15 cellular contexts compared by ENCODE assay signal in the genomic region with DNA sequence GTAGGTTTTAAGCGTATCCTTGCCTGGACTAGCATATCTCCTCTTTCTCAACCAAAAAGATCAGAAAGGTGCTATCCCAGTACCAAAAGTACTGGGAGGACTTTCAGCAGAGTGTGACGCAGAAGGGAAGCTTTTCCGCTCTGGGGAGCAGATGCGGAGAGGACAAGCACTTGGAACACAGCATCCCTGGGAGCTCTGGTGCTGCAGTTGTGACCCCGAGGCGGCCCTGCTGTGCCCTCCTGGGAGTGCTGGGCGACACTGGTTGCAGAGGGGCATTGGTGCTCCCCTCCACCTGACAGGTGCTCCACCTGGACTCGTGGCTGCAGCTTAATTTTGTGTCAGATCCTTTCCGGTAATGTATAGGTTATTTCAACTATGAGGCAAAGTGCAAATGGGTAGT.
"Had no signal": no experiment of that assay in that cellular context is flagged by ENCODE, and none has a peak within 500 bp of the region (broad histone marks: within the 10 kb centered on the region; RNA-seq: fewer than 3 reads in every experiment).

No MANE protein-coding gene starts in this region.

- H3K27me3 ChIP-seq: thyroid gland had no signal

- H3K27ac Mint-ChIP-seq: activated T-helper 17 cell treated with anti-CD3 and anti-CD28 coated beads, Interleukin-2, amount 50 U/mL, for 72 hours; memory B cell; natural killer cell treated with Interleukin-12 subunit alpha and Interleukin-12 subunit beta and Interleukin-15 and Interleukin-18, amount 100 ng/mL, for 72 hours had no signal

- H3K4me3 ChIP-seq: left ventricle myocardium inferior, smooth muscle cell, thyroid gland had no signal

- H3K9me3 Mint-ChIP-seq: activated T-helper 17 cell treated with anti-CD3 and anti-CD28 coated beads, Interleukin-2, amount 50 U/mL, for 72 hours; memory B cell; natural killer cell treated with Interleukin-12 subunit alpha and Interleukin-12 subunit beta and Interleukin-15 and Interleukin-18, amount 100 ng/mL, for 72 hours had no signal

- H3K27me3 Mint-ChIP-seq: activated T-helper 17 cell treated with anti-CD3 and anti-CD28 coated beads, Interleukin-2, amount 50 U/mL, for 72 hours; memory B cell; natural killer cell treated with Interleukin-12 subunit alpha and Interleukin-12 subunit beta and Interleukin-15 and Interleukin-18, amount 100 ng/mL, for 72 hours had no signal

- ATAC-seq: activated T-helper 17 cell treated with anti-CD3 and anti-CD28 coated beads, Interleukin-2, amount 50 U/mL, for 72 hours; natural killer cell treated with Interleukin-12 subunit alpha and Interleukin-12 subunit beta and Interleukin-15 and Interleukin-18, amount 100 ng/mL, for 72 hours; right cardiac atrium had no signal

- H3K36me3 Mint-ChIP-seq: natural killer cell treated with Interleukin-12 subunit alpha and Interleukin-12 subunit beta and Interleukin-15 and Interleukin-18, amount 100 ng/mL, for 72 hours had no signal

- H3K4me3 Mint-ChIP-seq: activated T-helper 17 cell treated with anti-CD3 and anti-CD28 coated beads, Interleukin-2, amount 50 U/mL, for 72 hours; memory B cell; natural killer cell treated with Interleukin-12 subunit alpha and Interleukin-12 subunit beta and Interleukin-15 and Interleukin-18, amount 100 ng/mL, for 72 hours had no signal

- H3K9me3 ChIP-seq: left ventricle myocardium inferior, thyroid gland had no signal

- H3K4me2 ChIP-seq: smooth muscle cell had no signal

- DNase-seq: activated CD4-positive, CD25-positive, alpha-beta regulatory T cell treated with anti-CD3 and anti-CD28 coated beads, Interleukin-2, amount 50 U/mL, for 72 hours; activated naive CD4-positive, alpha-beta T cell treated with Interleukin-2 at 50 U/mL for 16 hours; activated T-cell treated with anti-CD3 and anti-CD28 coated beads for 4 hours; erythroblast; islet precursor cell; left ventricle myocardium inferior; nucleus accumbens; posterior cingulate gyrus; right cardiac atrium; T-helper 9 cell; thyroid gland had no signal
